8 cellular contexts compared by ENCODE assay signal in genomic region chr14:102517412-102518062, GRCh38. TPM values are rescaled to one million over a fixed set of nuclear protein-coding genes. Genes with fewer than 3 reads are reported as not detected.
DNase-seq lines count a peak whose midpoint lies in the region; ATAC-seq and TF ChIP-seq lines count a peak whose summit lies in the region.

No MANE protein-coding gene starts in this region.

- no peaks in the 10 kb centered on the region for H3K27me3 ChIP-seq in PC-9 (ENCODE audit: insufficient read depth, low read depth)
- no peaks in the 10 kb centered on the region for H3K27me3 ChIP-seq in esophagus squamous epithelium

- ATAC-seq in GM19438 (IDR thresholded peaks at IDR 0.05; ENCODE audit: low read depth, unreplicated experiment) (peak; percentile 24), omental fat pad (ENCODE audit: low FRiP score) (peak; percentile 16), GM21786 (IDR thresholded peaks at IDR 0.05; ENCODE audit: unreplicated experiment) (no peak), GM18861 (IDR thresholded peaks at IDR 0.05; ENCODE audit: unreplicated experiment) (no peak)

- no TSS peak for BruUV-seq in PC-9 (replicated peaks; lab: Mats Ljungman, UMichigan)

- CTCF ChIA-PET in PC-9 (lab: Charles Lee), result interaction anchor here (0.6 kb wide), 1 partner anchor 9 kb away, joined by 3 read pairs; no protein-coding TSS in a partner anchor

- TF ChIP-seq POLR2A in esophagus squamous epithelium (IDR thresholded peaks at IDR 0.05), result no peak

- POLR2A ChIA-PET in PC-9 (lab: Charles Lee; ENCODE audit: unreplicated experiment), result no interaction called here

- no peaks in the 10 kb centered on the region for H3K36me3 ChIP-seq in PC-9 (ENCODE audit: low read depth)
- H3K36me3 ChIP-seq in esophagus squamous epithelium, result no peaks in the 10 kb centered on the region

- H3K79me2 ChIP-seq in PC-9 (ENCODE audit: low read depth), result no peaks in the 10 kb centered on the region

- H3F3A ChIP-seq in PC-9 (ENCODE audit: insufficient read depth, low read depth), result peaks cover 14% of the 10 kb centered on the region; the same call in 1 of the 2 replicates

- peak overlapping the region; percentile 93; the same call in 1 of the 2 replicates for H2AFZ ChIP-seq in PC-9

- no peaks in the 10 kb centered on the region for H3K9me2 ChIP-seq in PC-9 (ENCODE audit: insufficient read depth)

- intact Hi-C loops in PC-9 (cut with micrococcal nuclease; ENCODE audit: unreplicated experiment), result loop anchor here (5.0 to 10.0 kb wide), 2 partner anchors 155 to 553 kb away; partner anchors contain the start of genes CINP, DYNC1H1 and TECPR2
- intact Hi-C loops in esophagus squamous epithelium (cut with DNase I), result loop anchor here (2.0 kb wide), 1 partner anchor 79 kb away; no protein-coding TSS in a partner anchor

- TF ChIP-seq CTCF in PC-9 (conservative IDR thresholded peaks at IDR 0.05), result no peak
- no peak for TF ChIP-seq CTCF in esophagus squamous epithelium (IDR thresholded peaks at IDR 0.05)
- TF ChIP-seq CTCF in omental fat pad (IDR thresholded peaks at IDR 0.05), result no peak

- H3K4me1 ChIP-seq in PC-9 (replicated peaks; ENCODE audit: insufficient read depth) (0 out of 2 replicates have a peak, but pooled peaks cover 5% of the 10 kb centered on the region), esophagus squamous epithelium (peaks cover 5 to 16% (median 10%) of the 10 kb centered on the region in 3 donors)

- no peaks in the 10 kb centered on the region for H4K20me1 ChIP-seq in PC-9 (ENCODE audit: insufficient read depth)

- H3K27ac ChIP-seq in PC-9 (no peak overlapping the region), esophagus squamous epithelium (peak overlapping the region; percentile 51 to 81 (median 70))

- H3K4me2 ChIP-seq in PC-9, result peak overlapping the region; percentile 98

- DNase-seq in PC-9 (no peak), esophagus squamous epithelium (lab: John Stamatoyannopoulos, UW) (no peak), omental fat pad (ENCODE audit: low spot score) (no peak), Kasumi-1 (lab: John Stamatoyannopoulos, UW) (no peak)
- DNase-seq in central memory CD4-positive, alpha-beta T cell, result no peak

- WGBS in esophagus squamous epithelium, 2 donors, result 80% methylated on average over 1 of the region's 35 CpGs; no CpG with 5 or more reads in 1 of the 2 donors

- peak overlapping the region; percentile 73; the same call in 1 of the 2 replicates for H3K4me3 ChIP-seq in PC-9
- H3K4me3 ChIP-seq in esophagus squamous epithelium, result peak overlapping the region; percentile 54 to 85 (median 66)

- H3K9me3 ChIP-seq in PC-9 (ENCODE audit: insufficient read depth, low read depth) (no peaks in the 10 kb centered on the region), esophagus squamous epithelium (no peaks in the 10 kb centered on the region)

RNA-seq across cellular contexts. Expression of gene ANKRD9, which starts 8.0 kb away (rescaled TPM):
- total RNA-seq in PC-9 (2021) (44.6 and 68.8 TPM in 2 replicates), esophagus squamous epithelium (10 to 100 TPM; 20.0 to 39.0 (median 30.2) TPM), omental fat pad (10 to 100 TPM; 15.1 to 25.9 (median 23.9) TPM)

Comparison
In these comparisons a context has a peak if more than half of its experiments do, and no peak if none do; other contexts are left out.
1. ATAC-seq: peak in GM19438 (single experiment) and omental fat pad (single experiment); none in GM21786 (single experiment) and GM18861 (single experiment).